Comparison of ENCODE assay signal across 15 cellular contexts in the genomic region with DNA sequence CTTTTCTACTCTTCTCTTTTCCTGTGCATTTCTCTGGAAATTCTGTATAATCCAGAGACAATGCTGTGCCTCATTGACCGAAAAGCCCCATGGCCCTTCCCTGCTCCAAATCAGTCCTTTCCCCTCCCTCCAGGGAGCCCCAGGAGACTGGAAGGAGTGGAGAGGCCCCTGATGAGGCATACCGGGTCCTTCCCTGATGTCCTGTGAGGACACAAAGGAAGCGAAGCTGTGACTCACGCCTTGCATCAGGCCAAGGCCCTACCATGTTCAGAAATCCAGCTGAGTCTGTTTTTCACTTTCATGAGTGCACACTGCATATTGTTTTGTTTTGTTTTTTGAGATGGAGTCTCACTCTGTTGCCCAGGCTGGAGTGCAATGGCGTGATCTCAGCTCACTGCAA. TPM values are rescaled to one million over a fixed set of nuclear protein-coding genes. Genes with fewer than 3 reads are reported as not detected.
DNase-seq lines count a peak whose midpoint lies in the region; ATAC-seq, FAIRE-seq and TF ChIP-seq lines count a peak whose summit lies in the region.
"Had no signal": no experiment of that assay in that cellular context is flagged by ENCODE, and none has a peak within 500 bp of the region (broad histone marks: within the 10 kb centered on the region; RNA-seq: fewer than 3 reads in every experiment).

No MANE protein-coding gene starts in this region.

- no peak overlapping the region for H2AK5ac ChIP-seq in IMR-90 (ENCODE audit: low read depth, low read length)

- H2BK120ac ChIP-seq in IMR-90 (ENCODE audit: low read depth, low read length) = no peak overlapping the region

- no peak for DNase-seq in AG04450 (ENCODE audit: low read depth, low spot score)
- DNase-seq in IMR-90 = peak; percentile 74
- DNase-seq in K562 (ENCODE audit: extremely low read depth in 1 of 4, low spot score in 3 of 4) = no peak
- no peak for DNase-seq in HepG2 (ENCODE audit: low spot score)
- DNase-seq in NCI-H226 = no peak
- no peak for DNase-seq in LoVo (ENCODE audit: low spot score)
- no peak for DNase-seq in NCI-H82 (lab: John Stamatoyannopoulos, UW)
- DNase-seq in NK-92 (lab: John Stamatoyannopoulos, UW; ENCODE audit: unreplicated experiment) = no peak
- DNase-seq: activated T-cell treated with anti-CD3 and anti-CD28 coated beads, Interleukin-2, amount 50 U/mL, for 72 hours; H7; hypothalamus had no signal

- TF ChIP-seq EP300 in K562 (IDR thresholded peaks at IDR 0.05; ENCODE audit: low read length) = no peak
- no peak for TF ChIP-seq EP300 in HepG2 (IDR thresholded peaks at IDR 0.05; ENCODE audit: low read depth in 2 of 2, low read length in 2 of 2)
- no peak for TF ChIP-seq EP300 in HepG2 (CRISPR knock-in tag; IDR thresholded peaks at IDR 0.05; ENCODE audit: borderline replicate concordance)

- no peak overlapping the region for H3K4ac ChIP-seq in IMR-90 (ENCODE audit: low read depth, low read length)

- no peak overlapping the region for H3K14ac ChIP-seq in IMR-90 (replicated peaks; ENCODE audit: low read depth, low read length)

- FAIRE-seq in K562 (lab: Jason Lieb, UNC) (no peak), HepG2 (lab: Jason Lieb, UNC) (no peak)

- no peak overlapping the region for H3K23ac ChIP-seq in IMR-90 (ENCODE audit: low read depth, low read length)

- H3K27me3 ChIP-seq in AG04450 (ENCODE audit: control insufficient read depth, insufficient read depth, low read length) (no peaks in the 10 kb centered on the region), IMR-90 (ENCODE audit: control insufficient read depth, insufficient read depth, low read length) (no peaks in the 10 kb centered on the region), K562 (ENCODE audit: control insufficient read depth in 2 of 2, insufficient read depth in 2 of 2, low read length in 2 of 2) (peaks cover 15 to 17% of the 10 kb centered on the region in 2 experiments; a peak in 4 of 5 replicates), HepG2 (ENCODE audit: control insufficient read depth in 1 of 2, insufficient read depth in 2 of 2, low read length in 2 of 2) (no peaks in the 10 kb centered on the region)
- H3K27me3 ChIP-seq: BLaER1 had no signal

- TF ChIP-seq CTCF in AG04450 (IDR thresholded peaks at IDR 0.05; ENCODE audit: low read depth, low read length) (no peak), IMR-90 (conservative IDR thresholded peaks at IDR 0.05; ENCODE audit: low read depth, low read length) (no peak), K562 (IDR thresholded peaks at IDR 0.05 in 2 of 3, conservative IDR thresholded peaks at IDR 0.05 in 1 of 3; ENCODE audit: insufficient read depth in 2 of 3, low read depth in 1 of 3, low read length in 3 of 3) (no peak), HepG2 (CRISPR knock-in tag; IDR thresholded peaks at IDR 0.05) (no peak)

- ATAC-seq in IMR-90 (ENCODE audit: low read depth) (peak; percentile 91), K562 (peak; percentile 60), HepG2 (no peak)
- ATAC-seq: activated T-cell treated with anti-CD3 and anti-CD28 coated beads, Interleukin-2, amount 50 U/mL, for 72 hours had no signal

- no peak for TF ChIP-seq POLR2A in IMR-90 (IDR thresholded peaks at IDR 0.05; ENCODE audit: low read depth, low read length)
- TF ChIP-seq POLR2A in K562 (conservative IDR thresholded peaks at IDR 0.05) = no peak
- TF ChIP-seq POLR2A in HepG2 (IDR thresholded peaks at IDR 0.05; ENCODE audit: insufficient read depth in 1 of 2, low read depth in 2 of 2, low read length in 2 of 2) = no peak

- H3K9me1 ChIP-seq in IMR-90 (ENCODE audit: insufficient read depth, low read length) (no peaks in the 10 kb centered on the region), K562 (ENCODE audit: control insufficient read depth, insufficient read depth, low read length) (no peaks in the 10 kb centered on the region)

- dilution Hi-C loops in IMR-90 (cut with HindIII; ENCODE audit: low sequenced_read_pairs, unreplicated experiment) = no loop called here

- H3K9me3 ChIP-seq in AG04450 (ENCODE audit: control insufficient read depth, insufficient read depth, low read length) (no peaks in the 10 kb centered on the region), IMR-90 (ENCODE audit: control insufficient read depth, insufficient read depth, low read length) (no peaks in the 10 kb centered on the region), K562 (replicated peaks; ENCODE audit: control insufficient read depth, insufficient read depth, low read depth, low read length) (no peaks in the 10 kb centered on the region), HepG2 (ENCODE audit: low read length) (no peaks in the 10 kb centered on the region)

- no peak overlapping the region for H4K8ac ChIP-seq in IMR-90 (ENCODE audit: low read depth in 2 of 2, low read length in 2 of 2)

- no peaks in the 10 kb centered on the region for H4K20me1 ChIP-seq in IMR-90 (ENCODE audit: insufficient read depth, low read length)
- H4K20me1 ChIP-seq in K562 (replicated peaks; ENCODE audit: control insufficient read depth, insufficient read depth, low read length) = no peaks in the 10 kb centered on the region
- no peaks in the 10 kb centered on the region for H4K20me1 ChIP-seq in HepG2 (ENCODE audit: insufficient read depth, low read length)
- H4K20me1 ChIP-seq: BLaER1 had no signal

- H3K9ac ChIP-seq in IMR-90 (ENCODE audit: low read depth, low read length) (no peak overlapping the region), K562 (ENCODE audit: insufficient read depth in 1 of 2, low read depth in 2 of 2, low read length in 2 of 2) (peak overlapping the region in 1 of 2 experiments; percentile 41; a peak in 1 of 4 replicates), HepG2 (ENCODE audit: insufficient read depth, low read depth, low read length) (no peak overlapping the region)
- H3K9ac ChIP-seq: BLaER1 had no signal

- H3K18ac ChIP-seq in IMR-90 (ENCODE audit: low read depth, low read length) = no peak overlapping the region; the same call in 1 of the 2 replicates

- CTCF ChIA-PET in AG04450 (lab: Charles Lee) (interaction anchor here (1.3 to 1.6 kb wide), 2 partner anchors 23 to 24 kb away, joined by 3 read pairs; no protein-coding TSS in a partner anchor), IMR-90 (lab: Yijun Ruan, JAX) (no interaction called here), K562 (lab: Yijun Ruan, JAX; ENCODE audit: low intra/inter-chr PET ratio) (no interaction called here), HepG2 (lab: Yijun Ruan, JAX; ENCODE audit: low intra/inter-chr PET ratio, low total read pairs) (no interaction called here)

- BruUV-seq in IMR-90 (replicated peaks; lab: Mats Ljungman, UMichigan) (no TSS peak), K562 (replicated peaks; lab: Mats Ljungman, UMichigan) (no TSS peak), HepG2 (replicated peaks; lab: Mats Ljungman, UMichigan) (no TSS peak)

- H3K4me2 ChIP-seq in IMR-90 (ENCODE audit: low read depth, low read length) (no peak overlapping the region), K562 (ENCODE audit: insufficient read depth, low read length) (no peak overlapping the region), HepG2 (ENCODE audit: low read depth, low read length) (no peak overlapping the region)
- H3K4me2 ChIP-seq: BLaER1 had no signal

- peak overlapping the region; percentile 80 for H2AFZ ChIP-seq in IMR-90 (replicated peaks; ENCODE audit: low read length, poor library complexity)
- no peak overlapping the region for H2AFZ ChIP-seq in K562 (ENCODE audit: low read depth, low read length)
- no peak overlapping the region for H2AFZ ChIP-seq in HepG2 (ENCODE audit: low read length)

- H3K4me1 ChIP-seq in IMR-90 (ENCODE audit: control insufficient read depth, insufficient read depth, low read length) (no peaks in the 10 kb centered on the region), K562 (replicated peaks in 1 of 2; ENCODE audit: control insufficient read depth in 2 of 2, insufficient read depth in 2 of 2, low read length in 2 of 2) (peaks cover 0 to 3% of the 10 kb centered on the region in 2 experiments; a peak in 2 of 5 replicates), HepG2 (ENCODE audit: insufficient read depth, low read length) (peaks cover 5% of the 10 kb centered on the region; the same call in 1 of the 2 replicates)
- H3K4me1 ChIP-seq: BLaER1 had no signal

- H3K27ac ChIP-seq in AG04450 (ENCODE audit: low read depth, low read length) (peak overlapping the region; percentile 3), IMR-90 (ENCODE audit: insufficient read depth, low read length) (no peak overlapping the region), K562 (ENCODE audit: extremely low read depth, low read depth, low read length) (no peak overlapping the region), HepG2 (ENCODE audit: extremely low read length, insufficient read depth, low read length) (no peak overlapping the region)
- H3K27ac ChIP-seq: BLaER1, VCaP had no signal

- no peak overlapping the region for H2BK15ac ChIP-seq in IMR-90 (ENCODE audit: low read depth, low read length)

- H3K56ac ChIP-seq in IMR-90 (ENCODE audit: extremely low read depth, insufficient read depth, low read length) = no peak overlapping the region

- no peak overlapping the region for H2BK20ac ChIP-seq in IMR-90 (ENCODE audit: low read depth, low read length)

- no peak overlapping the region for H4K91ac ChIP-seq in IMR-90 (ENCODE audit: insufficient read depth, low read depth, low read length)

- no peaks in the 10 kb centered on the region for H3K79me2 ChIP-seq in K562 (ENCODE audit: control insufficient read depth, insufficient read depth, low read length)
- no peaks in the 10 kb centered on the region for H3K79me2 ChIP-seq in HepG2 (ENCODE audit: insufficient read depth, low read length)

- TF ChIP-seq RAD21 in IMR-90 (IDR thresholded peaks at IDR 0.05; ENCODE audit: low read length) (no peak), K562 (CRISPR knock-in tag; conservative IDR thresholded peaks at IDR 0.05 in 1 of 2, IDR thresholded peaks at IDR 0.05 in 1 of 2) (no peak), HepG2 (CRISPR knock-in tag; IDR thresholded peaks at IDR 0.05) (no peak)

- in situ Hi-C loops in IMR-90 (cut with MboI; ENCODE audit: low sequenced_read_pairs) (no loop called here), K562 (cut with MboI) (no loop called here), HepG2 (cut with HindIII; ENCODE audit: extremely low pct_ligation_motif_present, low pct_unique_long_range_greater_than_20kb) (no loop called here)

- intact Hi-C loops in IMR-90 (cut with micrococcal nuclease) = no loop called here
- intact Hi-C loops in K562 (cut with micrococcal nuclease) = no loop called here
- intact Hi-C loops in HepG2 (cut with micrococcal nuclease; ENCODE audit: unreplicated experiment) = no loop called here

- H3K4me3 ChIP-seq in AG04450 (ENCODE audit: low read depth, low read length) (no peak overlapping the region), IMR-90 (ENCODE audit: insufficient read depth, low read depth, low read length) (no peak overlapping the region), K562 (no peak overlapping the region), HepG2 (replicated peaks in 1 of 3; ENCODE audit: insufficient read depth in 1 of 3, low read depth in 2 of 3, low read length in 3 of 3) (no peak overlapping the region)
- H3K4me3 ChIP-seq: BLaER1 had no signal

- POLR2A ChIA-PET in AG04450 (lab: Yijun Ruan, JAX) (no interaction called here), IMR-90 (lab: Charles Lee; ENCODE audit: unreplicated experiment) (no interaction called here), K562 (lab: Yijun Ruan, JAX) (interaction anchor here (1.6 kb wide), 1 partner anchor 10 kb away, joined by 5 read pairs; no protein-coding TSS in a partner anchor), HepG2 (lab: Yijun Ruan, JAX) (no interaction called here)

- no peak overlapping the region for H2AK9ac ChIP-seq in IMR-90 (replicated peaks; ENCODE audit: low read depth, low read length, poor library complexity)

- no peaks in the 10 kb centered on the region for H3K79me1 ChIP-seq in IMR-90 (ENCODE audit: low read depth in 1 of 2, low read length in 2 of 2)

- WGBS in IMR-90 (ENCODE audit: extremely low coverage in 2 of 2, insufficient read length in 1 of 2), 2 experiments = no CpG with 5 or more reads among the region's 5 CpGs
- 13% methylated on average over 5 of the region's 5 CpGs for WGBS in K562 (ENCODE audit: insufficient coverage, low coverage, missing lambda C conversion rate)
- 58% methylated on average over 5 of the region's 5 CpGs for WGBS in HepG2 (ENCODE audit: low lambda C conversion rate)

- no peak overlapping the region for H2BK5ac ChIP-seq in IMR-90 (ENCODE audit: low read depth, low read length, poor library complexity, severe bottlenecking)

- H3K36me3 ChIP-seq in IMR-90 (ENCODE audit: control insufficient read depth, insufficient read depth, low read length) (no peaks in the 10 kb centered on the region), K562 (ENCODE audit: control insufficient read depth, insufficient read depth, low read length) (no peaks in the 10 kb centered on the region), HepG2 (replicated peaks in 1 of 2; ENCODE audit: control insufficient read depth in 1 of 2, insufficient read depth in 2 of 2, low read length in 2 of 2) (no peaks in the 10 kb centered on the region)
- H3K36me3 ChIP-seq: BLaER1 had no signal

- H4K5ac ChIP-seq in IMR-90 (ENCODE audit: low read depth, low read length) = no peak overlapping the region

RNA-seq across cellular contexts. Expression of a gene that starts 38.7 kb away (rescaled TPM):
- not detected in 2 replicates for polyA plus RNA-seq in AG04450 (2011; rRNA removed)
- polyA minus RNA-seq in AG04450 (2011; rRNA and poly(A)+ RNA removed) = not detected in 2 replicates
- not detected in 2 replicates for total RNA-seq in IMR-90 (2012; rRNA removed)
- not detected in 2 replicates for polyA plus RNA-seq in IMR-90 (2012; rRNA removed)
- polyA plus RNA-seq in IMR-90 (2012; cell fraction: cytosol; rRNA removed) = not detected in 2 replicates
- not detected in 2 replicates for polyA plus RNA-seq in IMR-90 (2012; cell fraction: nucleus; rRNA removed; ENCODE audit: low replicate concordance)
- total RNA-seq in K562 (2011; cell fraction: chromatin; rRNA removed; ENCODE audit: low replicate concordance) = not detected in 2 replicates
- not detected in 2 replicates for total RNA-seq in K562 (2011; cell fraction: nucleolus; rRNA removed)
- total RNA-seq in K562 (2011; cell fraction: nucleoplasm; rRNA removed) = not detected in 2 replicates
- total RNA-seq in K562 (2014; rRNA removed) = not detected in 2 replicates
- not detected in 2 replicates for total RNA-seq in K562 (2014; rRNA removed; fragmentation: Illumina TruSeq; extraction: Trizol)
- not detected in 2 replicates for total RNA-seq in K562 (2015; rRNA removed; fragmentation: Illumina TruSeq; extraction: Trizol)
- total RNA-seq in K562 (2021) = not detected in 2 replicates
- polyA plus RNA-seq in K562 (2011; rRNA removed) = not detected in 2 replicates
- not detected in 2 replicates for polyA plus RNA-seq in K562 (2011; cell fraction: cytosol; rRNA removed)
- polyA plus RNA-seq in K562 (2011; cell fraction: nucleus; rRNA removed) = not detected in 2 replicates
- not detected in 2 replicates for polyA plus RNA-seq in K562 (2012)
- not detected in 2 replicates for polyA plus RNA-seq in K562 (2014; fragmentation: Illumina TruSeq; extraction: Trizol)
- not detected for polyA plus RNA-seq in K562 (2014; fragmentation: Nextera tagmentation; extraction: Ambion mirVana)
- polyA plus RNA-seq in K562 (2014; rRNA removed) = not detected in 2 replicates
- polyA minus RNA-seq in K562 (2011; rRNA and poly(A)+ RNA removed) = not detected in 2 replicates
- not detected in 2 replicates for polyA minus RNA-seq in K562 (2011; cell fraction: cytosol; rRNA and poly(A)+ RNA removed)
- polyA minus RNA-seq in K562 (2011; cell fraction: nucleus; rRNA and poly(A)+ RNA removed) = not detected in 2 replicates
- total RNA-seq in HepG2 (2016; rRNA removed; fragmentation: Illumina TruSeq; extraction: Trizol) = not detected in 2 replicates
- not detected in 2 replicates for total RNA-seq in HepG2 (2016; cell fraction: cytosol; rRNA removed; fragmentation: Illumina TruSeq; extraction: Trizol; ENCODE audit: low read depth)
- total RNA-seq in HepG2 (2016; cell fraction: insoluble cytoplasmic fraction; rRNA removed; fragmentation: Illumina TruSeq; extraction: Trizol) = not detected in 2 replicates
- total RNA-seq in HepG2 (2016; cell fraction: membrane; rRNA removed; fragmentation: Illumina TruSeq; extraction: Trizol) = not detected in 2 replicates
- total RNA-seq in HepG2 (2016; cell fraction: nucleus; rRNA removed; fragmentation: Illumina TruSeq; extraction: Trizol) = not detected in 2 replicates
- polyA plus RNA-seq in HepG2 (2011; rRNA removed) = 0.07 TPM in 1 of 2 replicates, not detected in the other
- polyA plus RNA-seq in HepG2 (2011; cell fraction: cytosol; rRNA removed) = not detected in 2 replicates
- polyA plus RNA-seq in HepG2 (2011; cell fraction: nucleus; rRNA removed) = not detected in 2 replicates
- not detected in 2 replicates for polyA plus RNA-seq in HepG2 (2012)
- polyA plus RNA-seq in HepG2 (2016; cell fraction: cytosol; fragmentation: Illumina TruSeq; extraction: Trizol; ENCODE audit: low read depth) = not detected in 2 replicates
- not detected in 2 replicates for polyA plus RNA-seq in HepG2 (2016; cell fraction: insoluble cytoplasmic fraction; fragmentation: Illumina TruSeq; extraction: Trizol; ENCODE audit: low read depth)
- polyA plus RNA-seq in HepG2 (2016; cell fraction: membrane; fragmentation: Illumina TruSeq; extraction: Trizol; ENCODE audit: low read depth) = not detected in 2 replicates
- polyA plus RNA-seq in HepG2 (2016; cell fraction: nucleus; fragmentation: Illumina TruSeq; extraction: Trizol; ENCODE audit: insufficient read depth, low read depth) = not detected in 2 replicates
- polyA minus RNA-seq in HepG2 (2011; rRNA and poly(A)+ RNA removed; ENCODE audit: low replicate concordance) = 0.19 TPM in 1 of 2 replicates, not detected in the other
- polyA minus RNA-seq in HepG2 (2011; cell fraction: cytosol; rRNA and poly(A)+ RNA removed) = not detected in 2 replicates
- polyA minus RNA-seq in HepG2 (2011; cell fraction: nucleus; rRNA and poly(A)+ RNA removed) = not detected in 2 replicates
- total RNA-seq: activated T-cell treated with anti-CD3 and anti-CD28 coated beads, Interleukin-2, amount 50 U/mL, for 72 hours; cerebellum; H7; skeletal muscle tissue had no signal
